In genomic region chr11:100684101-100685065, GRCh38 we compare ENCODE assay signal across 8 cellular contexts. TPM values are rescaled to one million over a fixed set of nuclear protein-coding genes. Genes with fewer than 3 reads are reported as not detected.
DNase-seq lines count a peak whose midpoint lies in the region; ATAC-seq, FAIRE-seq and TF ChIP-seq lines count a peak whose summit lies in the region.

No MANE protein-coding gene starts in this region.

- CTCF ChIA-PET in HEK293T (lab: Yijun Ruan, JAX) = interaction anchor here (0.8 to 1.2 kb wide), 2 partner anchors 105 to 108 kb away, joined by 3 read pairs; no protein-coding TSS in a partner anchor
- CTCF ChIA-PET in A673 (lab: Charles Lee) = no interaction called here

- H3K9me3 ChIP-seq in skeletal muscle tissue (ENCODE audit: control insufficient read depth in 3 of 3, low read length in 3 of 3) = no peaks in the 10 kb centered on the region
- H3K9me3 ChIP-seq in A673 (ENCODE audit: low read depth, low read length, poor library complexity, severe bottlenecking) = no peaks in the 10 kb centered on the region

- in situ Hi-C loops in SK-MEL-5 (cut with HindIII; ENCODE audit: low pct_unique_long_range_greater_than_20kb, low sequenced_read_pairs) = no loop called here

- H3K4me3 ChIP-seq in skeletal muscle tissue (ENCODE audit: low read length in 3 of 3) = no peak overlapping the region
- H3K4me3 ChIP-seq in A673 (ENCODE audit: low read depth, low read length, poor library complexity, severe bottlenecking) = no peak overlapping the region

- FAIRE-seq in GM19239 (lab: Jason Lieb, UNC) = peak; percentile 62

- no TSS peak for BruUV-seq in A673 (replicated peaks; lab: Mats Ljungman, UMichigan)

- ATAC-seq in HG02938 (IDR thresholded peaks at IDR 0.05; ENCODE audit: unreplicated experiment) = peak; percentile 34

- H3K27me3 ChIP-seq in skeletal muscle tissue (ENCODE audit: control insufficient read depth in 3 of 3, insufficient read depth in 3 of 3, low read length in 3 of 3) (no peaks in the 10 kb centered on the region), A673 (replicated peaks; ENCODE audit: insufficient read depth, low read depth, low read length, poor library complexity) (no peaks in the 10 kb centered on the region)

- no peak for TF ChIP-seq CTCF in A673 (conservative IDR thresholded peaks at IDR 0.05; ENCODE audit: low read depth, low read length)

- H3K4me1 ChIP-seq in skeletal muscle tissue (ENCODE audit: control insufficient read depth in 3 of 3, insufficient read depth in 3 of 3, low read length in 3 of 3) (peaks cover 2 to 9% (median 7%) of the 10 kb centered on the region in 3 donors), A673 (ENCODE audit: insufficient read depth, low read length, poor library complexity, severe bottlenecking) (peaks cover 4% of the 10 kb centered on the region)

- peak overlapping the region; percentile 51 for H3K27ac ChIP-seq in skeletal muscle tissue (ENCODE audit: low read depth, low read length)
- no peak overlapping the region for H3K27ac ChIP-seq in A673 (ENCODE audit: low read depth, low read length, poor library complexity, severe bottlenecking)

- POLR2A ChIA-PET in HEK293T (lab: Yijun Ruan, JAX) (no interaction called here), A673 (lab: Charles Lee; ENCODE audit: low non-redundant PET) (interaction anchor here (0.8 kb wide), 1 partner anchor 444 kb away, joined by 4 read pairs; no protein-coding TSS in a partner anchor)

- DNase-seq in GM19239 (ENCODE audit: insufficient read length, low spot score) (no peak), SK-MEL-5 (ENCODE audit: low read depth, low spot score) (peak; percentile 57), HEK293T (ENCODE audit: extremely low spot score) (no peak), MV-4-11 (lab: John Stamatoyannopoulos, UW) (no peak), A673 (ENCODE audit: low spot score) (no peak), activated gamma-delta T cell treated with Interleukin-2 at 50 U/mL for 16 hours (no peak)

- no peak overlapping the region for H3K9ac ChIP-seq in skeletal muscle tissue (ENCODE audit: low read depth in 1 of 3, low read length in 3 of 3)

- H3K36me3 ChIP-seq in skeletal muscle tissue (ENCODE audit: control insufficient read depth in 3 of 3, insufficient read depth in 3 of 3, low read length in 3 of 3) (no peaks in the 10 kb centered on the region), A673 (ENCODE audit: insufficient read depth, low read length, poor library complexity, severe bottlenecking) (no peaks in the 10 kb centered on the region)

- intact Hi-C loops in A673 (cut with micrococcal nuclease; ENCODE audit: unreplicated experiment) = no loop called here

TF ChIP-seq in HEK293T, 16 proteins besides CTCF, POLR2A, EP300 and RAD21:
- TF ChIP-seq SUZ12 (IDR thresholded peaks at IDR 0.05) (no peak), ELF4 (IDR thresholded peaks at IDR 0.05) (no peak), SP1 (IDR thresholded peaks at IDR 0.05) (no peak), FOXM1 (IDR thresholded peaks at IDR 0.05; ENCODE audit: borderline replicate concordance) (no peak), FOXA1 (IDR thresholded peaks at IDR 0.05) (no peak)

RNA-seq across cellular contexts. Expression of gene ARHGAP42, which starts 2.7 kb away (rescaled TPM):
- total RNA-seq in SK-MEL-5 (2014; rRNA removed; shearing (Covaris generic)) = 18.3 and 19.3 TPM in 2 replicates
- polyA plus RNA-seq in SK-MEL-5 (2015; cell fraction: cytosol; rRNA removed) = 11.6 and 14.3 TPM in 2 replicates
- 16.8 and 20.6 TPM in 2 replicates for polyA plus RNA-seq in SK-MEL-5 (2015; cell fraction: nucleus; rRNA removed)
- total RNA-seq in skeletal muscle tissue (23.5 TPM), A673 (2021) (8.0 and 8.3 TPM in 2 replicates)
